Comparison of ENCODE assay signal across 27 cellular contexts in the genomic region with DNA sequence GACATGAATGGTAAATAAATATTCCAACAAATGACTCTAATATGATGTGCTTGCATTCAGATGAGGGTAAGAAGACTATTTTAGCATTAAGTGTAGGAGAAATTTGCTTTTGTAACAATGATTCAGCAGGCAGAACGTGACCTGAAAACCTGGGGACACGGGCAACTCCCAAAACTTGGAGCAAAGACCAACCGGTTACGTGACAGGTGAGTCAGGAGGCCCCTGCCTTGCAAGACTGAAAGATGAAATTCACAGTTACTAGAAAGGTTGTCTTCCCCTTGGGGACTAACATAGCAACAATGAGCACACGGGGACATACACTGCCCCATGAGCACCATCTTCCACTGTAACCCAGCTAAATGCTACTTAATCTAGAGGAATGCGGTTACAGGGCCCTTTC.
"Had no signal": no experiment of that assay in that cellular context is flagged by ENCODE, and none has a peak within 500 bp of the region (broad histone marks: within the 10 kb centered on the region; RNA-seq: fewer than 3 reads in every experiment).

No MANE protein-coding gene starts in this region.

- H3K27ac ChIP-seq: gastroesophageal sphincter, left ventricle myocardium inferior, lower lobe of right lung, prostate gland, thyroid gland had no signal

- FAIRE-seq: colon, endothelial cell of umbilical vein, small intestine had no signal

- H3K27me3 ChIP-seq: gastroesophageal sphincter, heart right ventricle, thyroid gland had no signal

- ATAC-seq: gastroesophageal sphincter; heart right ventricle; left colon; lower lobe of right lung; naive thymus-derived CD8-positive, alpha-beta T cell; right cardiac atrium; stimulated activated naive CD8-positive, alpha-beta T cell treated with anti-CD3 and anti-CD28 coated beads, Interleukin-15, amount 100 ng/mL, for 72 hours had no signal

- H3K36me3 ChIP-seq: prostate gland had no signal

- H3K4me1 ChIP-seq: gastroesophageal sphincter, lower lobe of right lung, thyroid gland had no signal

- H3K4me3 ChIP-seq: gastroesophageal sphincter, heart right ventricle, left ventricle myocardium inferior, lower lobe of right lung, prostate gland, thyroid gland had no signal

- H3K9me3 ChIP-seq: gastroesophageal sphincter, heart right ventricle, left ventricle myocardium inferior, lower lobe of right lung, prostate gland, thyroid gland had no signal

- DNase-seq: central memory CD4-positive, alpha-beta T cell; effector memory CD4-positive, alpha-beta T cell; erythroblast; foreskin fibroblast; heart right ventricle; hippocampal formation; immature natural killer cell; islet precursor cell; kidney glomerular epithelial cell; left colon; left ventricle myocardium inferior; lower lobe of right lung; naive thymus-derived CD8-positive, alpha-beta T cell; nephron progenitor cell; right cardiac atrium; small intestine; stimulated activated CD4-positive, alpha-beta T cell treated with anti-CD3 and anti-CD28 coated beads, Interleukin-15, amount 100 ng/mL, for 24 hours; stimulated activated CD4-positive, alpha-beta T cell treated with anti-CD3 and anti-CD28 coated beads, Interleukin-4, amount 100 ng/mL, for 1 hour; stimulated activated CD8-positive, alpha-beta memory T cell treated with anti-CD3 and anti-CD28 coated beads, Interleukin-4, amount 100 ng/mL, for 48 hours; stimulated activated naive CD4-positive, alpha-beta T cell; stimulated activated naive CD8-positive, alpha-beta T cell treated with anti-CD3 and anti-CD28 coated beads, Interleukin-15, amount 100 ng/mL, for 72 hours; thyroid gland; trophoblast cell had no signal
